1 cellular context compared by ENCODE assay signal in genomic region chr5:172303090-172303995, GRCh38.
TF ChIP-seq lines count a peak whose summit lies in the region.

No MANE protein-coding gene starts in this region.

TF ChIP-seq in HepG2, 621 proteins besides CTCF, POLR2A, EP300 and RAD21:
- TF ChIP-seq NCOA2 (CRISPR knock-in tag; IDR thresholded peaks at IDR 0.05) (0 out of 2 replicates have a peak, but pooled peaks have one; percentile 7), HBP1 (CRISPR knock-in tag; IDR thresholded peaks at IDR 0.05; ENCODE audit: low read depth) (no peak), NAIF1 (CRISPR knock-in tag; IDR thresholded peaks at IDR 0.05; ENCODE audit: borderline replicate concordance) (no peak), SNAPC5 (CRISPR knock-in tag; IDR thresholded peaks at IDR 0.05; ENCODE audit: borderline replicate concordance) (peak; percentile 99), ONECUT2 (CRISPR knock-in tag; IDR thresholded peaks at IDR 0.05) (peak; percentile 80), ZNF460 (CRISPR knock-in tag; IDR thresholded peaks at IDR 0.05; ENCODE audit: borderline replicate concordance) (no peak), ATF7 (IDR thresholded peaks at IDR 0.05) (peak; percentile 58), ATF7 (CRISPR knock-in tag; IDR thresholded peaks at IDR 0.05) (no peak), SNAPC4 (CRISPR knock-in tag; IDR thresholded peaks at IDR 0.05) (peak; percentile 100), ZNF17 (CRISPR knock-in tag; IDR thresholded peaks at IDR 0.05) (no peak), ZNF652 (CRISPR knock-in tag; IDR thresholded peaks at IDR 0.05; ENCODE audit: borderline replicate concordance, low read depth) (no peak), HINFP (CRISPR knock-in tag; IDR thresholded peaks at IDR 0.05; ENCODE audit: low read depth) (no peak), ZFAT (CRISPR knock-in tag; conservative IDR thresholded peaks at IDR 0.05) (no peak), TRIM24 (CRISPR knock-in tag; IDR thresholded peaks at IDR 0.05) (no peak), BRF2 (CRISPR knock-in tag; IDR thresholded peaks at IDR 0.05) (peak; percentile 100), MIXL1 (CRISPR knock-in tag; IDR thresholded peaks at IDR 0.05) (peak; percentile 29; the same call in 1 of the 2 replicates), ZNF775 (CRISPR knock-in tag; IDR thresholded peaks at IDR 0.05; ENCODE audit: borderline replicate concordance) (no peak), SALL1 (CRISPR knock-in tag; IDR thresholded peaks at IDR 0.05) (no peak), SRSF1 (optimal IDR thresholded peaks at IDR 0.05; ENCODE audit: low read depth, low read length) (no peak), HNF1B (CRISPR knock-in tag; IDR thresholded peaks at IDR 0.05) (no peak), SOX13 (IDR thresholded peaks at IDR 0.05) (no peak), SOX13 (CRISPR knock-in tag; conservative IDR thresholded peaks at IDR 0.05 in 1 of 2, IDR thresholded peaks at IDR 0.05 in 1 of 2) (peak in 1 of 2 experiments; percentile 23; a peak in 1 of 4 replicates), RCOR2 (CRISPR knock-in tag; IDR thresholded peaks at IDR 0.05) (peak; percentile 14; the same call in 1 of the 2 replicates), RFX5 (IDR thresholded peaks at IDR 0.05; ENCODE audit: low read depth, low read length) (peak; percentile 91), RFXAP (CRISPR knock-in tag; IDR thresholded peaks at IDR 0.05; ENCODE audit: borderline replicate concordance) (peak; percentile 96), CREB3 (CRISPR knock-in tag; IDR thresholded peaks at IDR 0.05) (no peak), SOX6 (IDR thresholded peaks at IDR 0.05) (no peak), SOX6 (CRISPR knock-in tag; IDR thresholded peaks at IDR 0.05) (peak; percentile 25; the same call in 1 of the 2 replicates), SNAPC2 (CRISPR knock-in tag; IDR thresholded peaks at IDR 0.05) (peak; percentile 99), ZNF609 (CRISPR knock-in tag; IDR thresholded peaks at IDR 0.05; ENCODE audit: borderline replicate concordance) (no peak), ZBTB7A (CRISPR knock-in tag; IDR thresholded peaks at IDR 0.05) (no peak), KLF16 (CRISPR knock-in tag; IDR thresholded peaks at IDR 0.05) (peak in 1 of 2 experiments; percentile 35; a peak in 1 of 4 replicates)
